Comparison of ENCODE assay signal across 22 cellular contexts in genomic region chr14:79649856-79650255, GRCh38.
A peak's percentile ranks its signal among the peaks of the same experiment; 100 is the strongest.
DNase-seq lines count a peak whose midpoint lies in the region; ATAC-seq and TF ChIP-seq lines count a peak whose summit lies in the region.
"Had no signal": no experiment of that assay in that cellular context is flagged by ENCODE, and none has a peak within 500 bp of the region (broad histone marks: within the 10 kb centered on the region; RNA-seq: fewer than 3 reads in every experiment).

No MANE protein-coding gene starts in this region.

- peak overlapping the region; percentile 58 for H3K27ac Mint-ChIP-seq in neural crest cell (ENCODE audit: unreplicated experiment)
- H3K27ac Mint-ChIP-seq: CD4-positive, alpha-beta memory T cell; CD4-positive, CD25-positive, alpha-beta regulatory T cell; CD8-positive, alpha-beta memory T cell had no signal

- no peaks in the 10 kb centered on the region for H3K4me1 Mint-ChIP-seq in neural crest cell
- H3K4me1 Mint-ChIP-seq: CD14-positive monocyte; CD4-positive, alpha-beta memory T cell; CD4-positive, CD25-positive, alpha-beta regulatory T cell; CD8-positive, alpha-beta memory T cell had no signal

- no peaks in the 10 kb centered on the region for H3K27me3 Mint-ChIP-seq in neural crest cell (ENCODE audit: low read depth)
- H3K27me3 Mint-ChIP-seq: CD4-positive, alpha-beta memory T cell; CD4-positive, CD25-positive, alpha-beta regulatory T cell; CD8-positive, alpha-beta memory T cell had no signal

- TF ChIP-seq CTCF in neural crest cell (conservative IDR thresholded peaks at IDR 0.05): no peak

- H3K9me3 Mint-ChIP-seq in neural crest cell: peaks cover 2% of the 10 kb centered on the region

- ATAC-seq in HG02870 (IDR thresholded peaks at IDR 0.05; ENCODE audit: unreplicated experiment) (no peak), HG03095 (IDR thresholded peaks at IDR 0.05; ENCODE audit: unreplicated experiment) (no peak)
- ATAC-seq: A549 had no signal

- no peak overlapping the region for H3K4me3 Mint-ChIP-seq in neural crest cell
- H3K4me3 Mint-ChIP-seq: CD14-positive monocyte; CD4-positive, alpha-beta memory T cell; CD4-positive, CD25-positive, alpha-beta regulatory T cell; CD8-positive, alpha-beta memory T cell had no signal

- DNase-seq in NCI-H2171 treated with DMSO at 0.1 percent for 48 hours (lab: John Stamatoyannopoulos, UW): peak; percentile 10
- no peak for DNase-seq in NCI-H2171 (lab: John Stamatoyannopoulos, UW)
- peak; percentile 68 for DNase-seq in cerebellar cortex (ENCODE audit: low spot score)
- no peak for DNase-seq in neural crest cell (ENCODE audit: low read depth, low spot score)
- DNase-seq: AML-193; BE2C; C1 segment of cervical spinal cord; CD4-positive, alpha-beta memory T cell; CD4-positive, CD25-positive, alpha-beta regulatory T cell; CD8-positive, alpha-beta memory T cell; COR-L47; DMS 273 treated with DMSO at 0.1 percent for 48 hours; DMS153; DMS53; DMS79; DND-41; EL; GF-D8 had no signal

- no peaks in the 10 kb centered on the region for H3K36me3 Mint-ChIP-seq in neural crest cell (ENCODE audit: low read depth)
- H3K36me3 Mint-ChIP-seq: CD14-positive monocyte; CD4-positive, alpha-beta memory T cell; CD4-positive, CD25-positive, alpha-beta regulatory T cell; CD8-positive, alpha-beta memory T cell had no signal

Comparison
In these comparisons a context has a peak if more than half of its experiments do, and no peak if none do; other contexts are left out.
1. DNase-seq: peak in NCI-H2171 treated with DMSO at 0.1 percent for 48 hours (single experiment) and cerebellar cortex (single experiment); none in NCI-H2171 (single experiment) and neural crest cell (single experiment).